8 cellular contexts compared by ENCODE assay signal in the genomic region with DNA sequence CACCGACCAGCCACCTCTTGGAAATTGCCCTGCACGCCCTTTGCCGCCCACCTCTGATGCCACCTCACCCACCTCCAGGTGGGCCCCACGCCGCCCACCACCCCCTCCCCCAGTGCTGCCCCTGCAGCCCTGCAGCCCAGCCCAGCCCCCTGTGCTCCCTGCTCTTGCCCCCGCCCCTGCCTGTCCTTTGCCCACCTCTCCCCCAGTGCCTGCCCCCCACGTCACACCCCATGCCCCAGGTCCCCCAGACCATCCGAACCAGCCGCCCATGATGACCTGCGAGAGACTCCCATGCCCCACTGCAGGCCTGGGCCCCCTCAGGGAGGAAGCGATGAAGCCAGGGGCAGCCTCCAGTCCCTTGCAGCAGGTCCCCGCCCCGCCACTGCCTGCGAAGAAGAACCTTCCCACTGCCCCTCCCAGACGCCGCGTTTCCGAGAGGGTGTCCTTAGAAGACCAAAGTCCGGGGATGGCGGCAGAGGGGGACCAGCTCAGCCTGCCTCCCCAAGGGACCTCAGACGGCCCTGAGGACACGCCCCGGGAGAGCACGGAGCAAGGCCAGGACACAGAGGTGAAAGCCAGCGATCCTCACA.
A peak's percentile ranks its signal among the peaks of the same experiment; 100 is the strongest.
DNase-seq lines count a peak whose midpoint lies in the region; ATAC-seq and TF ChIP-seq lines count a peak whose summit lies in the region.

No MANE protein-coding gene starts in this region.

- H3K4me1 Mint-ChIP-seq in T-helper 2 cell treated with Interferon-gamma antibody and Interleukin-4, amounts not matched to agents 5 μg/mL and 100 μg/mL, for 36 hours (ENCODE audit: low read depth), result peaks cover 71% of the 10 kb centered on the region

- peak overlapping the region; percentile 93 for H3K27ac Mint-ChIP-seq in T-helper 2 cell treated with Interferon-gamma antibody and Interleukin-4, amounts not matched to agents 5 μg/mL and 100 μg/mL, for 36 hours

- H3K4me3 ChIP-seq in GM12864 (ENCODE audit: low read depth, low read length) (peak overlapping the region; percentile 35), esophagus muscularis mucosa (peak overlapping the region; percentile 37 to 50 (median 40)), gastrocnemius medialis (peak overlapping the region in 1 of 4 donors; percentile 31)

- DNase-seq in GM12864 (ENCODE audit: low read depth), result no peak
- peak; percentile 41 for DNase-seq in T-helper 2 cell treated with Interferon-gamma antibody and Interleukin-4, amounts not matched to agents 5 μg/mL and 100 μg/mL, for 36 hours (ENCODE audit: low spot score)
- DNase-seq in esophagus muscularis mucosa (ENCODE audit: extremely low spot score), result no peak
- DNase-seq in gastrocnemius medialis, result peak; percentile 40 to 53
- DNase-seq in NCI-H1092 treated with DMSO at 0.1 percent for 48 hours (lab: John Stamatoyannopoulos, UW), result no peak
- no peak for DNase-seq in NCI-H2227 treated with DMSO at 0.1 percent for 48 hours (lab: John Stamatoyannopoulos, UW)
- no peak for DNase-seq in KG1 (lab: John Stamatoyannopoulos, UW)

- H3K27ac ChIP-seq in esophagus muscularis mucosa (replicated peaks in 1 of 4) (peak overlapping the region; percentile 40 to 94 (median 92)), gastrocnemius medialis (peak overlapping the region in 1 of 4 donors; percentile 4)

- H3K27me3 ChIP-seq in esophagus muscularis mucosa (no peaks in the 10 kb centered on the region), gastrocnemius medialis (no peaks in the 10 kb centered on the region)

- no peaks in the 10 kb centered on the region for H3K27me3 Mint-ChIP-seq in T-helper 2 cell treated with Interferon-gamma antibody and Interleukin-4, amounts not matched to agents 5 μg/mL and 100 μg/mL, for 36 hours (ENCODE audit: low read depth)

- ATAC-seq in gastrocnemius medialis (no peak), GM18519 (IDR thresholded peaks at IDR 0.05; ENCODE audit: low FRiP score, unreplicated experiment) (no peak)

- H3K36me3 ChIP-seq in esophagus muscularis mucosa, result peaks cover 0 to 33% (median 19%) of the 10 kb centered on the region in 4 donors
- no peaks in the 10 kb centered on the region for H3K36me3 ChIP-seq in gastrocnemius medialis

- WGBS in esophagus muscularis mucosa, result 64% methylated on average over 21 of the region's 25 CpGs

- no peaks in the 10 kb centered on the region for H3K9me3 Mint-ChIP-seq in T-helper 2 cell treated with Interferon-gamma antibody and Interleukin-4, amounts not matched to agents 5 μg/mL and 100 μg/mL, for 36 hours

- intact Hi-C loops in esophagus muscularis mucosa (cut with DNase I) (no loop called here), gastrocnemius medialis (cut with DNase I; ENCODE audit: low total_unique reads) (no loop called here)

- in situ Hi-C loops in gastrocnemius medialis (cut with MboI; ENCODE audit: low sequenced_read_pairs in 4 of 4), result no loop called here

- H3K4me1 ChIP-seq in esophagus muscularis mucosa (peaks cover 3 to 55% (median 48%) of the 10 kb centered on the region in 4 donors), gastrocnemius medialis (no peaks in the 10 kb centered on the region)

- H3K9me3 ChIP-seq in esophagus muscularis mucosa (no peaks in the 10 kb centered on the region), gastrocnemius medialis (no peaks in the 10 kb centered on the region)

- TF ChIP-seq CTCF in GM12864 (IDR thresholded peaks at IDR 0.05; ENCODE audit: low read depth, low read length, missing control alignments) (no peak), esophagus muscularis mucosa (IDR thresholded peaks at IDR 0.05) (no peak), gastrocnemius medialis (IDR thresholded peaks at IDR 0.05 in 4 of 5, conservative IDR thresholded peaks at IDR 0.05 in 1 of 5) (no peak)

- H3K36me3 Mint-ChIP-seq in T-helper 2 cell treated with Interferon-gamma antibody and Interleukin-4, amounts not matched to agents 5 μg/mL and 100 μg/mL, for 36 hours (ENCODE audit: low read depth), result peaks cover 31% of the 10 kb centered on the region

- no peak for TF ChIP-seq EP300 in esophagus muscularis mucosa (IDR thresholded peaks at IDR 0.05)

- TF ChIP-seq POLR2A in esophagus muscularis mucosa (IDR thresholded peaks at IDR 0.05; ENCODE audit: low read depth), result no peak
- TF ChIP-seq POLR2A in gastrocnemius medialis (IDR thresholded peaks at IDR 0.05), result peak; percentile 19 to 37

- peak overlapping the region; percentile 99 for H3K4me3 Mint-ChIP-seq in T-helper 2 cell treated with Interferon-gamma antibody and Interleukin-4, amounts not matched to agents 5 μg/mL and 100 μg/mL, for 36 hours

Comparison
In these comparisons a context has a peak if more than half of its experiments do, and no peak if none do; other contexts are left out.
1. DNase-seq: peak in T-helper 2 cell treated with Interferon-gamma antibody and Interleukin-4, amounts not matched to agents 5 μg/mL and 100 μg/mL, for 36 hours (single experiment) and gastrocnemius medialis (2 of 2); none in GM12864 (single experiment), esophagus muscularis mucosa (single experiment), NCI-H1092 treated with DMSO at 0.1 percent for 48 hours (single experiment), NCI-H2227 treated with DMSO at 0.1 percent for 48 hours (single experiment) and KG1 (single experiment).